ENCODE assay signal across 23 cellular contexts in the genomic region with DNA sequence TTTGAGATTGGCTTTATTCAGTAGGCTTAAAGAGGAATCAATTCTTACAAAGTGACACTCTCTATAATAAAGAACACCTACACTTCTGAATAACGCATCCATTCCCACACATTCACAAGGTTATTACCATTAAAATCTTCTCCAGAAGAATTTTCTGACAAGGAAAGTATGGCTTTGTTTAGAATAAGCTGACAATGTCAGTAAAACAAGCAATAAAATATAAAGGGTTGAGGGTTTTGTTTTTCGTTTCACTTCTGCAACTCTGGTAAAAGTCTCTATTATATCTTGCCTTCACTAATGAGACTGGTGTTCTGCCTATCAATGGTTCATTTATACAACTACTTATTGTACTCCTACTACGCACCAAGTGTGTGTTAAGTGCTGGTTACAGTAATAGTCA.
"Had no signal": no experiment of that assay in that cellular context is flagged by ENCODE, and none has a peak within 500 bp of the region (broad histone marks: within the 10 kb centered on the region; RNA-seq: fewer than 3 reads in every experiment).

No MANE protein-coding gene starts in this region.

- H3K27me3 ChIP-seq: SJCRH30 had no signal

- H3K4me1 ChIP-seq: SJCRH30 had no signal

- ATAC-seq: HepG2, Panc1, PC-3, SK-N-SH treated with all-trans-retinoic acid at 6 μM for 48 hours had no signal

- H3K27ac ChIP-seq: RWPE1, SJCRH30 had no signal

- H3K9me3 ChIP-seq: SJCRH30 had no signal

- H3K4me3 ChIP-seq: SJCRH30 had no signal

- DNase-seq: IMR-90, Karpas-422, KG1, MM.1S, NCI-H1092 treated with DMSO at 0.1 percent for 48 hours, NCI-H1436, NCI-H187, NCI-H2029, NCI-H2081 treated with DMSO at 0.1 percent for 48 hours, NCI-H2171, NCI-H226, NCI-H446, NCI-H510A, NCI-H524 treated with DMSO at 0.1 percent for 48 hours, NCI-H69, NCI-H82, PC-3, SHP77 treated with DMSO at 0.1 percent for 48 hours, SJCRH30 had no signal
